Comparison of ENCODE assay signal across 1 cellular context in the genomic region with DNA sequence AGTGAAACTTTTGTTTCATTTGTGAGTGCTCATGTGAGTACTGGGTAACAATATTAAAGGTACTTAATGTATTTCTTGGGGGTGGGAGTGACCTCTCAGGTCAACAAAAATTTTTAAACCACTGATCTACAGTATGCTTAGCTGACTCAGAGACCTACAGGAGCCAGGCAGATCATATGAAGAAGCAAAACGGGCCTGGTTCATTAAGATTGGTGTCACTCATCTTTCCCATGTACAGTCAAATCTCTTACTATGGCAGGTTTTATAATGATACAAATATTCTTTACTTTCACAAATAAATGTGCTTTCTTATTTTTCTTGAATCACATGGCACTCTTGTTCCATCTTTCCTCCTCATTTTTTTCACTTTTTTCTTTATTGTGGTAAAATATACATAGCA.
TF ChIP-seq lines count a peak whose summit lies in the region.

No MANE protein-coding gene starts in this region.

TF ChIP-seq in GM12878, 131 proteins besides CTCF, POLR2A, EP300 and RAD21 (continued from another document):
- TF ChIP-seq, protein P1, sequence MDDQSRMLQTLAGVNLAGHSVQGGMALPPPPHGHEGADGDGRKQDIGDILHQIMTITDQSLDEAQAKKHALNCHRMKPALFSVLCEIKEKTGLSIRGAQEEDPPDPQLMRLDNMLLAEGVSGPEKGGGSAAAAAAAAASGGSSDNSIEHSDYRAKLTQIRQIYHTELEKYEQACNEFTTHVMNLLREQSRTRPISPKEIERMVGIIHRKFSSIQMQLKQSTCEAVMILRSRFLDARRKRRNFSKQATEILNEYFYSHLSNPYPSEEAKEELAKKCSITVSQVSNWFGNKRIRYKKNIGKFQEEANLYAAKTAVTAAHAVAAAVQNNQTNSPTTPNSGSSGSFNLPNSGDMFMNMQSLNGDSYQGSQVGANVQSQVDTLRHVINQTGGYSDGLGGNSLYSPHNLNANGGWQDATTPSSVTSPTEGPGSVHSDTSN (IDR thresholded peaks at IDR 0.05; ENCODE audit: insufficient replicate concordance, low read depth, low read length), result peak; percentile 18
